In genomic region chr3:29587340-29587739, GRCh38 we compare ENCODE assay signal across 18 cellular contexts.
"Had no signal": no experiment of that assay in that cellular context is flagged by ENCODE, and none has a peak within 500 bp of the region (broad histone marks: within the 10 kb centered on the region; RNA-seq: fewer than 3 reads in every experiment).

No MANE protein-coding gene starts in this region.

- H3K4me1 ChIP-seq: SJCRH30 had no signal

- H3K9me3 ChIP-seq: SJCRH30 had no signal

- H3K4me3 ChIP-seq: SJCRH30 had no signal

- DNase-seq: KBM-7, MV-4-11, NCI-H1048, NCI-H1105, NCI-H1417, NCI-H1436 treated with DMSO at 0.1 percent for 48 hours, NCI-H1694, NCI-H187 treated with DMSO at 0.1 percent for 48 hours, NCI-H2029 treated with DMSO at 0.1 percent for 48 hours, NCI-H2171, NCI-H524, NCI-H526 treated with DMSO at 0.1 percent for 48 hours, NCI-H774, RPMI8226, SHP77 treated with DMSO at 0.1 percent for 48 hours, SJCRH30 had no signal

- ATAC-seq: SK-N-SH treated with all-trans-retinoic acid at 6 μM for 48 hours had no signal

- H3K36me3 ChIP-seq: SJCRH30 had no signal

- H3K27me3 ChIP-seq: SJCRH30 had no signal

- H3K27ac ChIP-seq: HL-60, SJCRH30 had no signal
